In genomic region chr12:53098982-53099651, GRCh38 we compare ENCODE assay signal across 1 cellular context.
TF ChIP-seq lines count a peak whose summit lies in the region.

No MANE protein-coding gene starts in this region.

TF ChIP-seq in WTC11, 78 proteins besides CTCF, POLR2A, EP300 and RAD21 (continued from another document):
- no peak for TF ChIP-seq ZNF532 (CRISPR knock-in tag; IDR thresholded peaks at IDR 0.05; ENCODE audit: borderline replicate concordance)
- TF ChIP-seq ERG (CRISPR knock-in tag; IDR thresholded peaks at IDR 0.05), result no peak
- TF ChIP-seq SMAD4 (CRISPR knock-in tag; IDR thresholded peaks at IDR 0.05), result no peak
- 0 out of 2 replicates have a peak, but pooled peaks have one; percentile 22 for TF ChIP-seq TEAD4 (CRISPR knock-in tag; IDR thresholded peaks at IDR 0.05)
- peak; percentile 17; the same call in 1 of the 2 replicates for TF ChIP-seq ZNF423 (CRISPR knock-in tag; IDR thresholded peaks at IDR 0.05)
